8 cellular contexts compared by ENCODE assay signal in genomic region chr22:43104950-43105349, GRCh38. TPM values are rescaled to one million over a fixed set of nuclear protein-coding genes. Genes with fewer than 3 reads are reported as not detected.
"Had no signal": no experiment of that assay in that cellular context is flagged by ENCODE, and none has a peak within 500 bp of the region (broad histone marks: within the 10 kb centered on the region; RNA-seq: fewer than 3 reads in every experiment).

No MANE protein-coding gene starts in this region.

RNA-seq across cellular contexts. Expression of gene BIK, which starts 5.6 kb away (rescaled TPM):
- total RNA-seq: myocyte; natural killer cell treated with Interleukin-12 subunit alpha and Interleukin-12 subunit beta and Interleukin-15 and Interleukin-18, amount 100 ng/mL, for 72 hours; osteocyte; posterior vena cava; psoas muscle; sigmoid colon; thoracic aorta; tibial nerve had no signal
- polyA plus RNA-seq: psoas muscle had no signal
